Comparison of ENCODE assay signal across 1 cellular context in the genomic region with DNA sequence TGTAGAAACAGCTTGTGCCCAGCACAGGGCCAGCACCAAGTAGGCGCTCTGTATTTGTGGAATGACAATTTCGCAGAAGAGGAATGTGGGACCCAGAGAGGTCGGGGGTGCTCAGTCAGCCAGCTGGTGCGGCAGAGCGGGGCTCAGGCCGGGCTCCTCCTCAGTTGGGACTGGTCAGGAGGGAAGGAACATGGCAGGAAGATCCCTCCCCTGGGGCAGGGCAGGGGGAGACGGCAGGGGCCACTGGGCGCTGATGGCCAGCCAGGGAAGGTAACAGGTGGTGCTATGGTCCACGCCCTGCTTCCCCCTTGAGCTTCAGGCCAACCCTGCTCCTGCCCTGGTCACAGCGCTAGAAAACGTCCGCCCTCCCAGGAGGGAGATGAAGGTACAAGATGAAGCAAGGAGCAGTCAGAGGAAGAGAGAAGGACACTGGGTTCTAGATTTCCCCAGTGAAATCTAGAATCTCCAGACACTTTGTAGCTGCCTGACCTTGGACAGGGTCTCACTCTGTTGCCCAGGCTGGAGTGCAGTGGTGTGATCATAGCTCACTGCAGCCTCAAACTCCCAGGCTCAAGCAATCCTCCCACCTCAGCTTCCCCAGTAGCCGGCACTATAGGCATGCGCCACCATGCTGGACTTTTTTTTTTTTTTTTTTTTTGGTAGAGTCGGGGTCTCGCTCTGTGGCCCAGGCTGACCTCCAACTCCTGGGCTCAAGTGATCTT.
TF ChIP-seq lines count a peak whose summit lies in the region.

No MANE protein-coding gene starts in this region.

TF ChIP-seq in SK-N-SH treated with all-trans-retinoic acid at 6 μM for 48 hours, 23 proteins besides CTCF, POLR2A, EP300 and RAD21 (continued from another document):
- TF ChIP-seq, protein P1, sequence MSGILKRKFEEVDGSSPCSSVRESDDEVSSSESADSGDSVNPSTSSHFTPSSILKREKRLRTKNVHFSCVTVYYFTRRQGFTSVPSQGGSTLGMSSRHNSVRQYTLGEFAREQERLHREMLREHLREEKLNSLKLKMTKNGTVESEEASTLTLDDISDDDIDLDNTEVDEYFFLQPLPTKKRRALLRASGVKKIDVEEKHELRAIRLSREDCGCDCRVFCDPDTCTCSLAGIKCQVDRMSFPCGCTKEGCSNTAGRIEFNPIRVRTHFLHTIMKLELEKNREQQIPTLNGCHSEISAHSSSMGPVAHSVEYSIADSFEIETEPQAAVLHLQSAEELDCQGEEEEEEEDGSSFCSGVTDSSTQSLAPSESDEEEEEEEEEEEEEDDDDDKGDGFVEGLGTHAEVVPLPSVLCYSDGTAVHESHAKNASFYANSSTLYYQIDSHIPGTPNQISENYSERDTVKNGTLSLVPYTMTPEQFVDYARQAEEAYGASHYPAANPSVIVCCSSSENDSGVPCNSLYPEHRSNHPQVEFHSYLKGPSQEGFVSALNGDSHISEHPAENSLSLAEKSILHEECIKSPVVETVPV (CRISPR knock-in tag; IDR thresholded peaks at IDR 0.05), result no peak
- TF ChIP-seq, protein P2, sequence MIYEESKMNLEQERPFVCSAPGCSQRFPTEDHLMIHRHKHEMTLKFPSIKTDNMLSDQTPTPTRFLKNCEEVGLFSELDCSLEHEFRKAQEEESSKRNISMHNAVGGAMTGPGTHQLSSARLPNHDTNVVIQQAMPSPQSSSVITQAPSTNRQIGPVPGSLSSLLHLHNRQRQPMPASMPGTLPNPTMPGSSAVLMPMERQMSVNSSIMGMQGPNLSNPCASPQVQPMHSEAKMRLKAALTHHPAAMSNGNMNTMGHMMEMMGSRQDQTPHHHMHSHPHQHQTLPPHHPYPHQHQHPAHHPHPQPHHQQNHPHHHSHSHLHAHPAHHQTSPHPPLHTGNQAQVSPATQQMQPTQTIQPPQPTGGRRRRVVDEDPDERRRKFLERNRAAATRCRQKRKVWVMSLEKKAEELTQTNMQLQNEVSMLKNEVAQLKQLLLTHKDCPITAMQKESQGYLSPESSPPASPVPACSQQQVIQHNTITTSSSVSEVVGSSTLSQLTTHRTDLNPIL (CRISPR knock-in tag; IDR thresholded peaks at IDR 0.05; ENCODE audit: low read depth), result no peak
- TF ChIP-seq, protein P3, sequence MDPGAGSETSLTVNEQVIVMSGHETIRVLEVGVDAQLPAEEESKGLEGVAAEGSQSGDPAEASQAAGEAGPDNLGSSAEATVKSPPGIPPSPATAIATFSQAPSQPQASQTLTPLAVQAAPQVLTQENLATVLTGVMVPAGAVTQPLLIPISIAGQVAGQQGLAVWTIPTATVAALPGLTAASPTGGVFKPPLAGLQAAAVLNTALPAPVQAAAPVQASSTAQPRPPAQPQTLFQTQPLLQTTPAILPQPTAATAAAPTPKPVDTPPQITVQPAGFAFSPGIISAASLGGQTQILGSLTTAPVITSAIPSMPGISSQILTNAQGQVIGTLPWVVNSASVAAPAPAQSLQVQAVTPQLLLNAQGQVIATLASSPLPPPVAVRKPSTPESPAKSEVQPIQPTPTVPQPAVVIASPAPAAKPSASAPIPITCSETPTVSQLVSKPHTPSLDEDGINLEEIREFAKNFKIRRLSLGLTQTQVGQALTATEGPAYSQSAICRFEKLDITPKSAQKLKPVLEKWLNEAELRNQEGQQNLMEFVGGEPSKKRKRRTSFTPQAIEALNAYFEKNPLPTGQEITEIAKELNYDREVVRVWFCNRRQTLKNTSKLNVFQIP (CRISPR knock-in tag; IDR thresholded peaks at IDR 0.05; ENCODE audit: borderline replicate concordance, low read depth), result no peak
- TF ChIP-seq SNAI2 (CRISPR knock-in tag; IDR thresholded peaks at IDR 0.05), result no peak
- TF ChIP-seq, protein P4, sequence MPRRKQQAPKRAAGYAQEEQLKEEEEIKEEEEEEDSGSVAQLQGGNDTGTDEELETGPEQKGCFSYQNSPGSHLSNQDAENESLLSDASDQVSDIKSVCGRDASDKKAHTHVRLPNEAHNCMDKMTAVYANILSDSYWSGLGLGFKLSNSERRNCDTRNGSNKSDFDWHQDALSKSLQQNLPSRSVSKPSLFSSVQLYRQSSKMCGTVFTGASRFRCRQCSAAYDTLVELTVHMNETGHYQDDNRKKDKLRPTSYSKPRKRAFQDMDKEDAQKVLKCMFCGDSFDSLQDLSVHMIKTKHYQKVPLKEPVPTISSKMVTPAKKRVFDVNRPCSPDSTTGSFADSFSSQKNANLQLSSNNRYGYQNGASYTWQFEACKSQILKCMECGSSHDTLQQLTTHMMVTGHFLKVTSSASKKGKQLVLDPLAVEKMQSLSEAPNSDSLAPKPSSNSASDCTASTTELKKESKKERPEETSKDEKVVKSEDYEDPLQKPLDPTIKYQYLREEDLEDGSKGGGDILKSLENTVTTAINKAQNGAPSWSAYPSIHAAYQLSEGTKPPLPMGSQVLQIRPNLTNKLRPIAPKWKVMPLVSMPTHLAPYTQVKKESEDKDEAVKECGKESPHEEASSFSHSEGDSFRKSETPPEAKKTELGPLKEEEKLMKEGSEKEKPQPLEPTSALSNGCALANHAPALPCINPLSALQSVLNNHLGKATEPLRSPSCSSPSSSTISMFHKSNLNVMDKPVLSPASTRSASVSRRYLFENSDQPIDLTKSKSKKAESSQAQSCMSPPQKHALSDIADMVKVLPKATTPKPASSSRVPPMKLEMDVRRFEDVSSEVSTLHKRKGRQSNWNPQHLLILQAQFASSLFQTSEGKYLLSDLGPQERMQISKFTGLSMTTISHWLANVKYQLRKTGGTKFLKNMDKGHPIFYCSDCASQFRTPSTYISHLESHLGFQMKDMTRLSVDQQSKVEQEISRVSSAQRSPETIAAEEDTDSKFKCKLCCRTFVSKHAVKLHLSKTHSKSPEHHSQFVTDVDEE (CRISPR knock-in tag; IDR thresholded peaks at IDR 0.05), result no peak
- no peak for TF ChIP-seq ESRRG (CRISPR knock-in tag; IDR thresholded peaks at IDR 0.05)
- TF ChIP-seq OSR1 (CRISPR knock-in tag; IDR thresholded peaks at IDR 0.05), result no peak
- no peak for TF ChIP-seq ZNF8 (CRISPR knock-in tag; IDR thresholded peaks at IDR 0.05)
- TF ChIP-seq TCF4 (CRISPR knock-in tag; IDR thresholded peaks at IDR 0.05; ENCODE audit: borderline replicate concordance), result no peak
- TF ChIP-seq ZFP3 (CRISPR knock-in tag; IDR thresholded peaks at IDR 0.05), result no peak
- no peak for TF ChIP-seq GLIS3 (CRISPR knock-in tag; IDR thresholded peaks at IDR 0.05)
- no peak for TF ChIP-seq ZFP30 (CRISPR knock-in tag; IDR thresholded peaks at IDR 0.05)
- no peak for TF ChIP-seq ISL1 (CRISPR knock-in tag; IDR thresholded peaks at IDR 0.05)
- TF ChIP-seq ZNF70 (CRISPR knock-in tag; IDR thresholded peaks at IDR 0.05), result no peak
- no peak for TF ChIP-seq TOX (CRISPR knock-in tag; IDR thresholded peaks at IDR 0.05; ENCODE audit: borderline replicate concordance)
